Comparison of ENCODE assay signal across 30 cellular contexts in the genomic region with DNA sequence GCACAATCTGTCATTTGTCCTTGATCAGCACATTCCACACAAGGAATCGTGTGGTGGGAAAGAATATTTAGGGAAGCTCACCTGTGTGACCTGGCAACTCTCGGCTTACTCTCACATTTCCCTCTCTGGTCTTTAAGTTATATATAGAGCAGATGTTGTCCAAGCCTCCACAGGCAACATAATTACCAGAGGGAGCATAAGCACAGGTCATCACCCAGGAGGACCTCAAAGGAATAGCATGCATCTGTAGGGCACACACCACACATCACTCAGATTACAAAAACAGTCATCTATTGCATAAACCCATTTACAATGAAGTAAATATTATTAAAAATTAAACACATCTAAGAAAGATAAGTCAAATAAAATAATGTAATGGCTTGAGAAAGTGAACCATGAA.
"Had no signal": no experiment of that assay in that cellular context is flagged by ENCODE, and none has a peak within 500 bp of the region (broad histone marks: within the 10 kb centered on the region; RNA-seq: fewer than 3 reads in every experiment).

No MANE protein-coding gene starts in this region.

- H3K27me3 Mint-ChIP-seq: dendritic cell treated with granulocyte-macrophage colony-stimulating factor and Interleukin-4, amounts not matched to agents 40 ng/mL and 50 ng/mL, for 4 days; stimulated activated naive CD8-positive, alpha-beta T cell treated with anti-CD3 and anti-CD28 coated beads, Interleukin-15, amount 100 ng/mL, for 72 hours had no signal

- H3K27ac Mint-ChIP-seq: dendritic cell treated with granulocyte-macrophage colony-stimulating factor and Interleukin-4, amounts not matched to agents 40 ng/mL and 50 ng/mL, for 4 days; endodermal cell; natural killer cell; stimulated activated naive CD8-positive, alpha-beta T cell treated with anti-CD3 and anti-CD28 coated beads, Interleukin-15, amount 100 ng/mL, for 72 hours had no signal

- DNase-seq: colonic mucosa; effector CD8-positive, alpha-beta T cell; endodermal cell; foreskin fibroblast; gastrocnemius medialis; head of caudate nucleus; hippocampal formation; left cardiac atrium; left lung; lower lobe of right lung; natural killer cell; pancreas; retina; stimulated activated CD4-positive, alpha-beta T cell treated with anti-CD3 and anti-CD28 coated beads, Interleukin-12 subunit alpha, Interleukin-12 subunit beta, amount 100 ng/mL, for 4 hours; stimulated activated CD4-positive, alpha-beta T cell treated with anti-CD3 and anti-CD28 coated beads, Interleukin-1b, Interleukin-23, amount 100 ng/mL, for 48 hours; stimulated activated CD4-positive, alpha-beta T cell treated with anti-CD3 and anti-CD28 coated beads, Interleukin-4, amount 100 ng/mL, for 1 hour; stimulated activated CD8-positive, alpha-beta memory T cell treated with anti-CD3 and anti-CD28 coated beads, Interleukin-4, amount 100 ng/mL, for 48 hours; stimulated activated naive CD4-positive, alpha-beta T cell; stimulated activated naive CD8-positive, alpha-beta T cell treated with anti-CD3 and anti-CD28 coated beads, Interleukin-15, amount 100 ng/mL, for 72 hours; transverse colon; upper lobe of right lung; uterus had no signal

- H3K36me3 ChIP-seq: colonic mucosa, gastrocnemius medialis, pancreas, transverse colon, uterus had no signal

- H3K36me3 Mint-ChIP-seq: natural killer cell had no signal

- H3K4me3 Mint-ChIP-seq: dendritic cell treated with granulocyte-macrophage colony-stimulating factor and Interleukin-4, amounts not matched to agents 40 ng/mL and 50 ng/mL, for 4 days; endodermal cell; natural killer cell; neural crest cell; stimulated activated naive CD8-positive, alpha-beta T cell treated with anti-CD3 and anti-CD28 coated beads, Interleukin-15, amount 100 ng/mL, for 72 hours had no signal

- H3K27ac ChIP-seq: colonic mucosa, epithelial cell of prostate, gastrocnemius medialis, left lung, lower lobe of right lung, neutrophil, pancreas, suprapubic skin, transverse colon, upper lobe of right lung, uterus had no signal

- H3K4me1 Mint-ChIP-seq: natural killer cell; stimulated activated naive CD8-positive, alpha-beta T cell treated with anti-CD3 and anti-CD28 coated beads, Interleukin-15, amount 100 ng/mL, for 72 hours had no signal

- FAIRE-seq: pancreas had no signal

- H3K4me3 ChIP-seq: colonic mucosa, gastrocnemius medialis, left lung, lower lobe of right lung, pancreas, smooth muscle cell, suprapubic skin, transverse colon, upper lobe of right lung, uterus had no signal

- H3K9me3 ChIP-seq: colonic mucosa, gastrocnemius medialis, left lung, lower lobe of right lung, neutrophil, pancreas, suprapubic skin, transverse colon, upper lobe of right lung, uterus had no signal

- H3K9me3 Mint-ChIP-seq: dendritic cell treated with granulocyte-macrophage colony-stimulating factor and Interleukin-4, amounts not matched to agents 40 ng/mL and 50 ng/mL, for 4 days; endodermal cell; natural killer cell; neural crest cell; stimulated activated naive CD8-positive, alpha-beta T cell treated with anti-CD3 and anti-CD28 coated beads, Interleukin-15, amount 100 ng/mL, for 72 hours had no signal

- H3K4me2 ChIP-seq: smooth muscle cell had no signal

- ATAC-seq: esophagus mucosa; gastrocnemius medialis; left lung; lower lobe of right lung; natural killer cell; pancreas; sciatic nerve; stimulated activated naive CD8-positive, alpha-beta T cell treated with anti-CD3 and anti-CD28 coated beads, Interleukin-15, amount 100 ng/mL, for 72 hours; upper lobe of right lung had no signal

- H3K27me3 ChIP-seq: colonic mucosa, gastrocnemius medialis, left lung, neutrophil, pancreas, suprapubic skin, transverse colon, upper lobe of right lung, uterus had no signal

- H3K4me1 ChIP-seq: colonic mucosa, left lung, lower lobe of right lung, pancreas, suprapubic skin, transverse colon, upper lobe of right lung, uterus had no signal
